ENCODE assay signal across 8 cellular contexts in genomic region chr17:34199932-34200534, GRCh38. TPM values are rescaled to one million over a fixed set of nuclear protein-coding genes. Genes with fewer than 3 reads are reported as not detected.
DNase-seq lines count a peak whose midpoint lies in the region; ATAC-seq and TF ChIP-seq lines count a peak whose summit lies in the region.

No MANE protein-coding gene starts in this region.

- H4K20me1 ChIP-seq in OCI-LY1 (ENCODE audit: insufficient read depth, low read length), result no peaks in the 10 kb centered on the region

- no peaks in the 10 kb centered on the region for H3F3A ChIP-seq in OCI-LY1 (ENCODE audit: insufficient read depth, low read length)

- H3K4me2 ChIP-seq in OCI-LY1 (ENCODE audit: low read length), result no peak overlapping the region

- no peaks in the 10 kb centered on the region for H3K27me3 ChIP-seq in OCI-LY1 (ENCODE audit: insufficient read depth, low read length)

- TF ChIP-seq CTCF in OCI-LY1 (IDR thresholded peaks at IDR 0.05; ENCODE audit: low read length), result peak; percentile 98

- H3K9me3 ChIP-seq in OCI-LY1 (ENCODE audit: low read length), result no peaks in the 10 kb centered on the region

- H3K9ac ChIP-seq in OCI-LY1 (ENCODE audit: low read length), result no peak overlapping the region

- no peaks in the 10 kb centered on the region for H3K79me2 ChIP-seq in OCI-LY1 (ENCODE audit: insufficient read depth, low read length)

- no peaks in the 10 kb centered on the region for H3K9me2 ChIP-seq in OCI-LY1 (ENCODE audit: low read depth, low read length)

- ATAC-seq in HG03175 (IDR thresholded peaks at IDR 0.05; ENCODE audit: unreplicated experiment), result no peak

- H3K4me3 ChIP-seq in OCI-LY1 (ENCODE audit: low read depth, low read length, poor library complexity, severe bottlenecking), result no peak overlapping the region

- DNase-seq in GF-D8 (lab: John Stamatoyannopoulos, UW) (peak; percentile 4), HuH-7 (ENCODE audit: low spot score) (peak; percentile 59), epithelial cell of prostate (ENCODE audit: low read depth, low spot score) (peak; percentile 6), myocyte (ENCODE audit: low read depth) (peak; percentile 79)
- peak; percentile 62 for DNase-seq in activated CD8-positive, alpha-beta memory T cell treated with anti-CD3 and anti-CD28 coated beads, Interleukin-2, amount 50 U/mL, for 4 hours
- DNase-seq in stimulated activated CD8-positive, alpha-beta memory T cell treated with anti-CD3 and anti-CD28 coated beads, Interleukin-7, amount 100 ng/mL, for 24 hours (ENCODE audit: low read depth), result peak; percentile 37

- H3K36me3 ChIP-seq in OCI-LY1 (ENCODE audit: insufficient read depth, low read length), result no peaks in the 10 kb centered on the region

- no peaks in the 10 kb centered on the region for H3K4me1 ChIP-seq in OCI-LY1 (ENCODE audit: insufficient read depth, low read length, severe bottlenecking)

- no peak overlapping the region for H3K27ac ChIP-seq in OCI-LY1 (ENCODE audit: low read depth, low read length, poor library complexity, severe bottlenecking)
- no peak overlapping the region for H3K27ac ChIP-seq in epithelial cell of prostate

- no peak overlapping the region for H2AFZ ChIP-seq in OCI-LY1 (ENCODE audit: low read length)

RNA-seq across cellular contexts. Expression of gene CCL2, which starts 55.1 kb away (rescaled TPM):
- 0.32 and 2.1 TPM in 2 replicates for total RNA-seq in myocyte
- 7.8 TPM for polyA plus RNA-seq in myocyte (2012)

Comparison
In these comparisons a context has a peak if more than half of its experiments do, and no peak if none do; other contexts are left out.
1. DNase-seq: peak in every context shown above with its lines; median percentile 79 in myocyte; 62 in activated CD8-positive, alpha-beta memory T cell treated with anti-CD3 and anti-CD28 coated beads, Interleukin-2, amount 50 U/mL, for 4 hours; 59 in HuH-7; 37 in stimulated activated CD8-positive, alpha-beta memory T cell treated with anti-CD3 and anti-CD28 coated beads, Interleukin-7, amount 100 ng/mL, for 24 hours; 6 in epithelial cell of prostate; 4 in GF-D8.